9 cellular contexts compared by ENCODE assay signal in the genomic region with DNA sequence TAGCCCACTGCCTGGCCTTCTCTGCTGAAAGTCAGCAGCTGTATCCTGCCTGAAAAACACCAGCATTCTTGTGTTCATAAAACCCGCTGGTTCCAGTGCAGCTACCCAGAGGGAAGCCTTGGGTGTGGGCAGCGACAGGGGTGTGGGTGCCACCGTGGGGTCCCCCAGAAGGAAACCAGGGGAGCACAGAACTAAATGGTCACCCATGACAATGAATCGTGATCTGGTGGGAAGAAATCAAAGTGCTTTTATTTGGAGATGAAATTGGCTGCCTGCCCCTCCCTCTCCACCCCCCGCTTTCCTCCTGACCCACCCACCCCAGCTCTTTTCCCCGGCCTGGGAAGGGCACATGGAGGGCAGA. TPM values are rescaled to one million over a fixed set of nuclear protein-coding genes. Genes with fewer than 3 reads are reported as not detected.
DNase-seq lines count a peak whose midpoint lies in the region; ATAC-seq, FAIRE-seq and TF ChIP-seq lines count a peak whose summit lies in the region.
"Had no signal": no experiment of that assay in that cellular context is flagged by ENCODE, and none has a peak within 500 bp of the region (broad histone marks: within the 10 kb centered on the region; RNA-seq: fewer than 3 reads in every experiment).

No MANE protein-coding gene starts in this region.

- H3K4me3 Mint-ChIP-seq in nephron progenitor cell = peak overlapping the region; percentile 44

- ATAC-seq in PC-3 = peak; percentile 47
- no peak for ATAC-seq in HG03439 (IDR thresholded peaks at IDR 0.05; ENCODE audit: unreplicated experiment)

- 21% methylated on average over 6 of the region's 6 CpGs for WGBS in esophagus muscularis mucosa

- peaks cover 52% of the 10 kb centered on the region for H3K79me2 ChIP-seq in PC-3 (ENCODE audit: low read length)

- POLR2A ChIA-PET in PC-3 (lab: Charles Lee; ENCODE audit: unreplicated experiment) = interaction anchor here (0.6 kb wide), 1 partner anchor 31 kb away, joined by 11 read pairs; no protein-coding TSS in a partner anchor

- H4K20me1 ChIP-seq in BLaER1 = peaks cover 50% of the 10 kb centered on the region
- H4K20me1 ChIP-seq in PC-3 (ENCODE audit: low read length) = no peaks in the 10 kb centered on the region

- DNase-seq in PC-3 (peak; percentile 18), esophagus muscularis mucosa (ENCODE audit: extremely low spot score) (no peak), nephron progenitor cell (no peak), NOMO-1 (lab: John Stamatoyannopoulos, UW; ENCODE audit: unreplicated experiment in 2 of 2) (no peak), GM12892 (ENCODE audit: insufficient read length) (no peak)
- DNase-seq in activated CD4-positive, CD25-positive, alpha-beta regulatory T cell treated with anti-CD3 and anti-CD28 coated beads, Interleukin-2, amount 50 U/mL, for 72 hours = no peak
- DNase-seq: PC-9 had no signal

- H3K9me3 ChIP-seq in BLaER1 = no peaks in the 10 kb centered on the region
- no peaks in the 10 kb centered on the region for H3K9me3 ChIP-seq in PC-3 (ENCODE audit: low read length)
- H3K9me3 ChIP-seq in esophagus muscularis mucosa = no peaks in the 10 kb centered on the region

- H3K4me1 ChIP-seq in BLaER1 (peaks cover 91% of the 10 kb centered on the region), PC-3 (ENCODE audit: insufficient read depth, low read length) (peaks cover 30% of the 10 kb centered on the region), esophagus muscularis mucosa (peaks cover 39 to 73% (median 68%) of the 10 kb centered on the region in 4 donors)

- H3K9ac ChIP-seq in BLaER1 = no peak overlapping the region
- H3K9ac ChIP-seq in PC-3 (ENCODE audit: low read length) = peak overlapping the region; percentile 32

- CTCF ChIA-PET in PC-3 (lab: Charles Lee) = no interaction called here

- peaks cover 66% of the 10 kb centered on the region for H3K4me1 Mint-ChIP-seq in nephron progenitor cell

- no peaks in the 10 kb centered on the region for H3K9me2 ChIP-seq in PC-3 (replicated peaks; ENCODE audit: low read length)

- H2AFZ ChIP-seq in PC-3 (ENCODE audit: low read length) = no peak overlapping the region
- H2AFZ ChIP-seq: PC-9 had no signal

- intact Hi-C loops in PC-3 (cut with micrococcal nuclease) = loop anchor here (2.0 kb wide), 1 partner anchor 168 kb away; no protein-coding TSS in a partner anchor
- intact Hi-C loops in esophagus muscularis mucosa (cut with DNase I) = no loop called here

- H3K27me3 ChIP-seq in BLaER1 (no peaks in the 10 kb centered on the region), PC-3 (ENCODE audit: low read length) (no peaks in the 10 kb centered on the region), esophagus muscularis mucosa (no peaks in the 10 kb centered on the region)

- peak overlapping the region; percentile 85 for H3K27ac Mint-ChIP-seq in nephron progenitor cell

- no peak overlapping the region for H3K4me3 ChIP-seq in BLaER1
- no peak overlapping the region; the same call in 1 of the 2 replicates for H3K4me3 ChIP-seq in PC-3 (ENCODE audit: low read length)
- peak overlapping the region in 2 of 4 donors; percentile 35 to 52 for H3K4me3 ChIP-seq in esophagus muscularis mucosa
- H3K4me3 ChIP-seq: PC-9 had no signal

- no peaks in the 10 kb centered on the region for H3K9me3 Mint-ChIP-seq in nephron progenitor cell

- H3K4me2 ChIP-seq in BLaER1 (peak overlapping the region; percentile 48), PC-3 (ENCODE audit: low read length) (peak overlapping the region; percentile 75)
- H3K4me2 ChIP-seq: PC-9 had no signal

- H3F3A ChIP-seq in PC-3 (ENCODE audit: low read length, unreplicated experiment) = no peaks in the 10 kb centered on the region

- no peaks in the 10 kb centered on the region for H3K27me3 Mint-ChIP-seq in nephron progenitor cell (ENCODE audit: low read depth, poor library complexity)

- no peak for TF ChIP-seq EP300 in esophagus muscularis mucosa (IDR thresholded peaks at IDR 0.05)

- H3K36me3 ChIP-seq in BLaER1 (peaks cover 13% of the 10 kb centered on the region; the same call in 1 of the 2 replicates), PC-3 (ENCODE audit: low read depth, low read length) (no peaks in the 10 kb centered on the region), esophagus muscularis mucosa (no peaks in the 10 kb centered on the region)

- no TSS peak for BruUV-seq in PC-3 (replicated peaks; lab: Mats Ljungman, UMichigan)

- no peak for FAIRE-seq in GM12892 (lab: Jason Lieb, UNC)

- H3K27ac ChIP-seq in BLaER1 = 0 out of 2 replicates have a peak overlapping the region, but pooled peaks have one; percentile 51
- peak overlapping the region; percentile 67 for H3K27ac ChIP-seq in PC-3 (ENCODE audit: low read length)
- peak overlapping the region; percentile 77 to 83 (median 80) for H3K27ac ChIP-seq in esophagus muscularis mucosa (replicated peaks in 1 of 4)
- H3K27ac ChIP-seq: PC-9 had no signal

- TF ChIP-seq POLR2A in esophagus muscularis mucosa (IDR thresholded peaks at IDR 0.05; ENCODE audit: low read depth) = no peak
- no peak for TF ChIP-seq POLR2A in GM12892 (IDR thresholded peaks at IDR 0.05; ENCODE audit: low read depth, low read length)

- no peaks in the 10 kb centered on the region for H3K36me3 Mint-ChIP-seq in nephron progenitor cell (ENCODE audit: low read depth)

- TF ChIP-seq CTCF in PC-3 (conservative IDR thresholded peaks at IDR 0.05; ENCODE audit: low read depth, low read length) = no peak
- no peak for TF ChIP-seq CTCF in esophagus muscularis mucosa (IDR thresholded peaks at IDR 0.05)
- TF ChIP-seq CTCF in nephron progenitor cell (IDR thresholded peaks at IDR 0.05) = no peak

RNA-seq across cellular contexts. Expression of a gene that starts 13.7 kb away (rescaled TPM):
- 9.1 and 9.4 TPM in 2 replicates for total RNA-seq in PC-3 (2014; rRNA removed)
- total RNA-seq in esophagus muscularis mucosa = 10 to 100 TPM; 29.5 to 38.1 (median 34.6) TPM
- 15.6 TPM for polyA plus RNA-seq in GM12892 (2012; ENCODE audit: missing spikeins)
